1 cellular context compared by ENCODE assay signal in the genomic region with DNA sequence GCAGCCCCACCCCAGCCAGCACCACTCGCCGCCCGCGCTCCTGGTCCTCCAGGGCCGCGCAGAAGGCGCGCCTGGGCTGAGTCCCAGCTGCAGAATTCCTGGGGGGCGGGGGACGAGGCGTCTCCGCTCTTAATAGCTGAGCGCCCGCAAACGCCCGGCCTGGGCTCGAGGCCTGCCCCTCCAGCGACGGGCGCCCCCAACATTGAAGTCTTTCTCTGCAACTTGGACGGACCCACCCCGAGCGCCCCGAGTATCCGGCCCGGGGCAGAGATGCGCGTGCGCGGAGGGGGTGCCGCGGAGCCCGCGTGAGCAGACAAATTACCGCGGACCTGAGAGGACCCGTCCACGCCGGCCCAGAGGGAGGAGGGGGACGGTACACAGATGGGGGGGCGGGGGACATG.
TF ChIP-seq lines count a peak whose summit lies in the region.

No MANE protein-coding gene starts in this region.

TF ChIP-seq in GM23338, 12 proteins besides CTCF, POLR2A, EP300 and RAD21 (continued from another document):
- TF ChIP-seq, protein P1, sequence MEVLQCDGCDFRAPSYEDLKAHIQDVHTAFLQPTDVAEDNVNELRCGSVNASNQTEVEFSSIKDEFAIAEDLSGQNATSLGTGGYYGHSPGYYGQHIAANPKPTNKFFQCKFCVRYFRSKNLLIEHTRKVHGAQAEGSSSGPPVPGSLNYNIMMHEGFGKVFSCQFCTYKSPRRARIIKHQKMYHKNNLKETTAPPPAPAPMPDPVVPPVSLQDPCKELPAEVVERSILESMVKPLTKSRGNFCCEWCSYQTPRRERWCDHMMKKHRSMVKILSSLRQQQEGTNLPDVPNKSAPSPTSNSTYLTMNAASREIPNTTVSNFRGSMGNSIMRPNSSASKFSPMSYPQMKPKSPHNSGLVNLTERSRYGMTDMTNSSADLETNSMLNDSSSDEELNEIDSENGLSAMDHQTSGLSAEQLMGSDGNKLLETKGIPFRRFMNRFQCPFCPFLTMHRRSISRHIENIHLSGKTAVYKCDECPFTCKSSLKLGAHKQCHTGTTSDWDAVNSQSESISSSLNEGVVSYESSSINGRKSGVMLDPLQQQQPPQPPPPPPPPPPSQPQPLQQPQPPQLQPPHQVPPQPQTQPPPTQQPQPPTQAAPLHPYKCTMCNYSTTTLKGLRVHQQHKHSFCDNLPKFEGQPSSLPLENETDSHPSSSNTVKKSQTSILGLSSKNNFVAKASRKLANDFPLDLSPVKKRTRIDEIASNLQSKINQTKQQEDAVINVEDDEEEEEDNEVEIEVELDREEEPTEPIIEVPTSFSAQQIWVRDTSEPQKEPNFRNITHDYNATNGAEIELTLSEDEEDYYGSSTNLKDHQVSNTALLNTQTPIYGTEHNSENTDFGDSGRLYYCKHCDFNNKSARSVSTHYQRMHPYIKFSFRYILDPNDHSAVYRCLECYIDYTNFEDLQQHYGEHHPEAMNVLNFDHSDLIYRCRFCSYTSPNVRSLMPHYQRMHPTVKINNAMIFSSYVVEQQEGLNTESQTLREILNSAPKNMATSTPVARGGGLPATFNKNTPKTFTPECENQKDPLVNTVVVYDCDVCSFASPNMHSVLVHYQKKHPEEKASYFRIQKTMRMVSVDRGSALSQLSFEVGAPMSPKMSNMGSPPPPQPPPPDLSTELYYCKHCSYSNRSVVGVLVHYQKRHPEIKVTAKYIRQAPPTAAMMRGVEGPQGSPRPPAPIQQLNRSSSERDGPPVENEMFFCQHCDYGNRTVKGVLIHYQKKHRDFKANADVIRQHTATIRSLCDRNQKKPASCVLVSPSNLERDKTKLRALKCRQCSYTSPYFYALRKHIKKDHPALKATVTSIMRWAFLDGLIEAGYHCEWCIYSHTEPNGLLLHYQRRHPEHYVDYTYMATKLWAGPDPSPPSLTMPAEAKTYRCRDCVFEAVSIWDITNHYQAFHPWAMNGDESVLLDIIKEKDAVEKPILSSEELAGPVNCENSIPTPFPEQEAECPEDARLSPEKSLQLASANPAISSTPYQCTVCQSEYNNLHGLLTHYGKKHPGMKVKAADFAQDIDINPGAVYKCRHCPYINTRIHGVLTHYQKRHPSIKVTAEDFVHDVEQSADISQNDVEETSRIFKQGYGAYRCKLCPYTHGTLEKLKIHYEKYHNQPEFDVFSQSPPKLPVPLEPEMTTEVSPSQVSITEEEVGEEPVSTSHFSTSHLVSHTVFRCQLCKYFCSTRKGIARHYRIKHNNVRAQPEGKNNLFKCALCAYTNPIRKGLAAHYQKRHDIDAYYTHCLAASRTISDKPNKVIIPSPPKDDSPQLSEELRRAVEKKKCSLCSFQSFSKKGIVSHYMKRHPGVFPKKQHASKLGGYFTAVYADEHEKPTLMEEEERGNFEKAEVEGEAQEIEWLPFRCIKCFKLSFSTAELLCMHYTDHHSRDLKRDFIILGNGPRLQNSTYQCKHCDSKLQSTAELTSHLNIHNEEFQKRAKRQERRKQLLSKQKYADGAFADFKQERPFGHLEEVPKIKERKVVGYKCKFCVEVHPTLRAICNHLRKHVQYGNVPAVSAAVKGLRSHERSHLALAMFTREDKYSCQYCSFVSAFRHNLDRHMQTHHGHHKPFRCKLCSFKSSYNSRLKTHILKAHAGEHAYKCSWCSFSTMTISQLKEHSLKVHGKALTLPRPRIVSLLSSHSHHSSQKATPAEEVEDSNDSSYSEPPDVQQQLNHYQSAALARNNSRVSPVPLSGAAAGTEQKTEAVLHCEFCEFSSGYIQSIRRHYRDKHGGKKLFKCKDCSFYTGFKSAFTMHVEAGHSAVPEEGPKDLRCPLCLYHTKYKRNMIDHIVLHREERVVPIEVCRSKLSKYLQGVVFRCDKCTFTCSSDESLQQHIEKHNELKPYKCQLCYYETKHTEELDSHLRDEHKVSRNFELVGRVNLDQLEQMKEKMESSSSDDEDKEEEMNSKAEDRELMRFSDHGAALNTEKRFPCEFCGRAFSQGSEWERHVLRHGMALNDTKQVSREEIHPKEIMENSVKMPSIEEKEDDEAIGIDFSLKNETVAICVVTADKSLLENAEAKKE (CRISPR knock-in tag; IDR thresholded peaks at IDR 0.05): no peak
- TF ChIP-seq EZH2phosphoT487 (IDR thresholded peaks at IDR 0.05; ENCODE audit: unreplicated experiment): no peak
- no peak for TF ChIP-seq ZNF331 (CRISPR knock-in tag; IDR thresholded peaks at IDR 0.05; ENCODE audit: low read depth)
- TF ChIP-seq JUNB (IDR thresholded peaks at IDR 0.05; ENCODE audit: unreplicated experiment): no peak
- TF ChIP-seq, protein P2, sequence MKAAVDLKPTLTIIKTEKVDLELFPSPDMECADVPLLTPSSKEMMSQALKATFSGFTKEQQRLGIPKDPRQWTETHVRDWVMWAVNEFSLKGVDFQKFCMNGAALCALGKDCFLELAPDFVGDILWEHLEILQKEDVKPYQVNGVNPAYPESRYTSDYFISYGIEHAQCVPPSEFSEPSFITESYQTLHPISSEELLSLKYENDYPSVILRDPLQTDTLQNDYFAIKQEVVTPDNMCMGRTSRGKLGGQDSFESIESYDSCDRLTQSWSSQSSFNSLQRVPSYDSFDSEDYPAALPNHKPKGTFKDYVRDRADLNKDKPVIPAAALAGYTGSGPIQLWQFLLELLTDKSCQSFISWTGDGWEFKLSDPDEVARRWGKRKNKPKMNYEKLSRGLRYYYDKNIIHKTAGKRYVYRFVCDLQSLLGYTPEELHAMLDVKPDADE (IDR thresholded peaks at IDR 0.05): no peak
- no peak for TF ChIP-seq CREB1 (CRISPR knock-in tag; IDR thresholded peaks at IDR 0.05; ENCODE audit: low read depth)
- TF ChIP-seq NANOG (IDR thresholded peaks at IDR 0.05; ENCODE audit: borderline replicate concordance): no peak
- no peak for TF ChIP-seq POLR2AphosphoS5 (IDR thresholded peaks at IDR 0.05; ENCODE audit: low read depth)
- TF ChIP-seq ZNF114 (CRISPR knock-in tag; IDR thresholded peaks at IDR 0.05): no peak
- TF ChIP-seq STAT1 (IDR thresholded peaks at IDR 0.05; ENCODE audit: unreplicated experiment): no peak
